ENCODE assay signal across 9 cellular contexts in the genomic region with DNA sequence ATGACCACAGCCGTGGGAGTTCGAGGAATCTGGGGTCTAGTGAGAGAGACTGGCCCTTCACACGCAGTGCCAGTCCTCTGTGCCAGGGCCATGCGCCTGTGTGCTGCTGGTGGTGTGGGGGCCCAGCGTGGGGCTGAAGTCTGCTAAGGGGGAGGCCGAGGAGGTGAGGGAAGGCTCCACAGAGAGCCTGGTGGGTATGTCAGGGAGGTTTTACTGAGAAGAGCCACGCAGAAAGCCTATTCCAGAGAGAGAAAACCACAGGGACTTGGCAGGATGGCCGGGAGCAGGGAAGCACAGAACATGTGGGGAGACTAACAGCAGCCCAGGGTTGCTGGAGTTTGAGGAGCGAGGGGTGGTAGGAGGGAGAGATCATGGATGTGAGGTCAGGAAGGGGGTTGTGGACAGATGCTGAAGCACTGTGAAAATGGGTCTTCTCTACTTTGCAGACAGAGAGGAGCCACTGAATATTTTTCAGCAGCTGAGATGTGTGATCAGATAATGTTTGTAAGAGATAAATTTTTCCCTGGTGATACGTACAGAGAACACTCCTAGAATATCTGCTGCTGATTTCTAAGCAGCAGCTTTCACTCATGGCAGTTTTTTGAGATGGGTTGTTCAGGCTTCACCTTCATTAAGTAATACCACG. TPM values are rescaled to one million over a fixed set of nuclear protein-coding genes. Genes with fewer than 3 reads are reported as not detected.
A peak's percentile ranks its signal among the peaks of the same experiment; 100 is the strongest.
DNase-seq lines count a peak whose midpoint lies in the region; ATAC-seq and TF ChIP-seq lines count a peak whose summit lies in the region.
"Had no signal": no experiment of that assay in that cellular context is flagged by ENCODE, and none has a peak within 500 bp of the region (broad histone marks: within the 10 kb centered on the region; RNA-seq: fewer than 3 reads in every experiment).

No MANE protein-coding gene starts in this region.

- peak overlapping the region; percentile 30 for H3K4me3 ChIP-seq in MM.1S (ENCODE audit: low read length)
- H3K4me3 ChIP-seq in fibroblast of villous mesenchyme (ENCODE audit: low read depth, low read length): no peak overlapping the region
- peak overlapping the region in 2 of 3 donors; percentile 2 to 41 for H3K4me3 ChIP-seq in skeletal muscle tissue (ENCODE audit: low read length in 3 of 3)
- H3K4me3 ChIP-seq: SJSA1 had no signal

- H2AFZ ChIP-seq in MM.1S (ENCODE audit: low read length): peak overlapping the region; percentile 4; the same call in 1 of the 2 replicates

- DNase-seq in MM.1S (no peak), fibroblast of villous mesenchyme (ENCODE audit: low read depth) (peak; percentile 41), NCI-H2107 treated with DMSO at 0.1 percent for 48 hours (lab: John Stamatoyannopoulos, UW; ENCODE audit: unreplicated experiment) (no peak), NCI-H526 (lab: John Stamatoyannopoulos, UW) (no peak)

- peaks cover 82% of the 10 kb centered on the region for H3K4me1 ChIP-seq in MM.1S (ENCODE audit: low read length)
- peaks cover 18 to 31% (median 20%) of the 10 kb centered on the region in 3 donors for H3K4me1 ChIP-seq in skeletal muscle tissue (ENCODE audit: control insufficient read depth in 3 of 3, insufficient read depth in 3 of 3, low read length in 3 of 3)

- H3K9me2 ChIP-seq in MM.1S (replicated peaks; ENCODE audit: insufficient read depth, low read length): no peaks in the 10 kb centered on the region

- H3K27me3 ChIP-seq in MM.1S (replicated peaks; ENCODE audit: insufficient read depth, low read length) (no peaks in the 10 kb centered on the region), skeletal muscle tissue (ENCODE audit: control insufficient read depth in 3 of 3, insufficient read depth in 3 of 3, low read length in 3 of 3) (no peaks in the 10 kb centered on the region)
- H3K27me3 ChIP-seq: SJSA1 had no signal

- no peak for TF ChIP-seq CTCF in MM.1S (IDR thresholded peaks at IDR 0.05; ENCODE audit: low read length)
- no peak for TF ChIP-seq CTCF in fibroblast of villous mesenchyme (IDR thresholded peaks at IDR 0.05; ENCODE audit: insufficient read depth, low read depth, low read length)

- H3F3A ChIP-seq in MM.1S (ENCODE audit: insufficient read depth, low read length): peaks cover 60% of the 10 kb centered on the region

- H3K9ac ChIP-seq in MM.1S (ENCODE audit: low read length): peak overlapping the region; percentile 71
- no peak overlapping the region for H3K9ac ChIP-seq in skeletal muscle tissue (ENCODE audit: low read depth in 1 of 3, low read length in 3 of 3)

- peaks cover 83% of the 10 kb centered on the region for H3K79me2 ChIP-seq in MM.1S (ENCODE audit: low read length)

- peak overlapping the region; percentile 69 for H3K4me2 ChIP-seq in MM.1S (ENCODE audit: low read depth, low read length)

- no peaks in the 10 kb centered on the region for H4K20me1 ChIP-seq in MM.1S (ENCODE audit: insufficient read depth, low read length)

- H3K36me3 ChIP-seq in MM.1S (replicated peaks; ENCODE audit: insufficient read depth, low read length) (peaks cover 11% of the 10 kb centered on the region; the same call in 1 of the 2 replicates), skeletal muscle tissue (ENCODE audit: control insufficient read depth in 3 of 3, insufficient read depth in 3 of 3, low read length in 3 of 3) (peaks cover 0 to 2% (median 0%) of the 10 kb centered on the region in 3 donors)
- H3K36me3 ChIP-seq: SJSA1 had no signal

- ATAC-seq in GM19035 (IDR thresholded peaks at IDR 0.05; ENCODE audit: unreplicated experiment) (peak; percentile 0), HG03039 (IDR thresholded peaks at IDR 0.05; ENCODE audit: unreplicated experiment) (no peak), HG02798 (IDR thresholded peaks at IDR 0.05; ENCODE audit: poor library complexity, unreplicated experiment) (no peak)

- H3K9me3 ChIP-seq in MM.1S (replicated peaks; ENCODE audit: insufficient read depth, low read length) (no peaks in the 10 kb centered on the region), skeletal muscle tissue (ENCODE audit: control insufficient read depth in 3 of 3, low read length in 3 of 3) (no peaks in the 10 kb centered on the region)
- H3K9me3 ChIP-seq: SJSA1 had no signal

- H3K27ac ChIP-seq in MM.1S (ENCODE audit: low read length) (peak overlapping the region; percentile 94), skeletal muscle tissue (ENCODE audit: low read depth, low read length) (peak overlapping the region; percentile 11)
- H3K27ac ChIP-seq: SJSA1 had no signal

RNA-seq across cellular contexts. Expression of a gene that starts 35.4 kb away (rescaled TPM):
- total RNA-seq in fibroblast of villous mesenchyme (14.2 and 14.7 TPM in 2 replicates), skeletal muscle tissue (17.7 TPM)
